ENCODE assay signal across 1 cellular context in genomic region chr5:57102905-57103255, GRCh38.
TF ChIP-seq lines count a peak whose summit lies in the region.

No MANE protein-coding gene starts in this region.

TF ChIP-seq in HepG2, 621 proteins besides CTCF, POLR2A, EP300 and RAD21 (continued from another document and continues in another):
- TF ChIP-seq, protein P1, sequence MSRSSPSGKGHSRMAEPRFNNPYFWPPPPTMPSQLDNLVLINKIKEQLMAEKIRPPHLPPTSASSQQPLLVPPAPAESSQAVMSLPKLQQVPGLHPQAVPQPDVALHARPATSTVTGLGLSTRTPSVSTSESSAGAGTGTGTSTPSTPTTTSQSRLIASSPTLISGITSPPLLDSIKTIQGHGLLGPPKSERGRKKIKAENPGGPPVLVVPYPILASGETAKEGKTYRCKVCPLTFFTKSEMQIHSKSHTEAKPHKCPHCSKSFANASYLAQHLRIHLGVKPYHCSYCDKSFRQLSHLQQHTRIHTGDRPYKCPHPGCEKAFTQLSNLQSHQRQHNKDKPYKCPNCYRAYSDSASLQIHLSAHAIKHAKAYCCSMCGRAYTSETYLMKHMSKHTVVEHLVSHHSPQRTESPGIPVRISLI (CRISPR knock-in tag; IDR thresholded peaks at IDR 0.05; ENCODE audit: borderline replicate concordance): no peak
- TF ChIP-seq KLF6 (CRISPR knock-in tag; IDR thresholded peaks at IDR 0.05) (0 out of 2 replicates have a peak, but pooled peaks have one; percentile 5), CBX2 (IDR thresholded peaks at IDR 0.05; ENCODE audit: low read depth, low read length) (no peak), CBX2 (CRISPR knock-in tag; IDR thresholded peaks at IDR 0.05; ENCODE audit: low read depth) (no peak), NFYB (CRISPR knock-in tag; IDR thresholded peaks at IDR 0.05) (no peak), MLXIP (CRISPR knock-in tag; IDR thresholded peaks at IDR 0.05; ENCODE audit: borderline replicate concordance) (no peak), ZBTB39 (CRISPR knock-in tag; IDR thresholded peaks at IDR 0.05) (no peak), GATAD2A (CRISPR knock-in tag; IDR thresholded peaks at IDR 0.05) (peak; percentile 67), CEBPB (IDR thresholded peaks at IDR 0.05; ENCODE audit: borderline replicate concordance, low read depth, low read length) (peak; percentile 94), TEAD3 (CRISPR knock-in tag; optimal IDR thresholded peaks at IDR 0.05; ENCODE audit: borderline replicate concordance) (peak; percentile 84), ZMYM3 (CRISPR knock-in tag; IDR thresholded peaks at IDR 0.05) (no peak), ZNF234 (CRISPR knock-in tag; conservative IDR thresholded peaks at IDR 0.05) (no peak), SPEN (CRISPR knock-in tag; IDR thresholded peaks at IDR 0.05; ENCODE audit: low read depth) (no peak), SOX13 (IDR thresholded peaks at IDR 0.05) (no peak), SOX13 (CRISPR knock-in tag; conservative IDR thresholded peaks at IDR 0.05 in 1 of 2, IDR thresholded peaks at IDR 0.05 in 1 of 2) (peak in 1 of 2 experiments; percentile 86; a peak in 2 of 4 replicates), RFX3 (CRISPR knock-in tag; IDR thresholded peaks at IDR 0.05) (no peak), NR2F1 (CRISPR knock-in tag; IDR thresholded peaks at IDR 0.05) (peak in 1 of 2 experiments; percentile 31; a peak in 1 of 4 replicates), ZNF180 (CRISPR knock-in tag; IDR thresholded peaks at IDR 0.05; ENCODE audit: borderline replicate concordance, low read depth) (no peak), RERE (CRISPR knock-in tag; IDR thresholded peaks at IDR 0.05; ENCODE audit: low read depth) (no peak), ZNF235 (CRISPR knock-in tag; IDR thresholded peaks at IDR 0.05; ENCODE audit: borderline replicate concordance) (no peak), ARID2 (CRISPR knock-in tag; IDR thresholded peaks at IDR 0.05; ENCODE audit: borderline replicate concordance) (no peak), REXO4 (CRISPR knock-in tag; IDR thresholded peaks at IDR 0.05; ENCODE audit: borderline replicate concordance) (no peak), THAP9 (CRISPR knock-in tag; IDR thresholded peaks at IDR 0.05; ENCODE audit: borderline replicate concordance) (no peak), ZFP37 (CRISPR knock-in tag; IDR thresholded peaks at IDR 0.05; ENCODE audit: borderline replicate concordance) (no peak), REL (CRISPR knock-in tag; conservative IDR thresholded peaks at IDR 0.05) (no peak), KLF12 (CRISPR knock-in tag; IDR thresholded peaks at IDR 0.05; ENCODE audit: borderline replicate concordance) (no peak), TBX3 (IDR thresholded peaks at IDR 0.05; ENCODE audit: borderline replicate concordance) (no peak), MYNN (CRISPR knock-in tag; IDR thresholded peaks at IDR 0.05; ENCODE audit: low read depth) (no peak), ASH2L (IDR thresholded peaks at IDR 0.05; ENCODE audit: insufficient read length, low read depth, low read length) (peak; percentile 88), MTERF4 (CRISPR knock-in tag; IDR thresholded peaks at IDR 0.05) (no peak), MBNL3 (CRISPR knock-in tag; conservative IDR thresholded peaks at IDR 0.05) (no peak), ZNF207 (IDR thresholded peaks at IDR 0.05; ENCODE audit: borderline replicate concordance) (no peak), ZFX (CRISPR knock-in tag; IDR thresholded peaks at IDR 0.05; ENCODE audit: low read depth) (no peak), ZHX1 (CRISPR knock-in tag; IDR thresholded peaks at IDR 0.05; ENCODE audit: low read depth) (no peak)
- TF ChIP-seq, protein P2, sequence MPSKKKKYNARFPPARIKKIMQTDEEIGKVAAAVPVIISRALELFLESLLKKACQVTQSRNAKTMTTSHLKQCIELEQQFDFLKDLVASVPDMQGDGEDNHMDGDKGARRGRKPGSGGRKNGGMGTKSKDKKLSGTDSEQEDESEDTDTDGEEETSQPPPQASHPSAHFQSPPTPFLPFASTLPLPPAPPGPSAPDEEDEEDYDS (CRISPR knock-in tag; IDR thresholded peaks at IDR 0.05): peak; percentile 20; the same call in 1 of the 2 replicates
- TF ChIP-seq, protein P3, sequence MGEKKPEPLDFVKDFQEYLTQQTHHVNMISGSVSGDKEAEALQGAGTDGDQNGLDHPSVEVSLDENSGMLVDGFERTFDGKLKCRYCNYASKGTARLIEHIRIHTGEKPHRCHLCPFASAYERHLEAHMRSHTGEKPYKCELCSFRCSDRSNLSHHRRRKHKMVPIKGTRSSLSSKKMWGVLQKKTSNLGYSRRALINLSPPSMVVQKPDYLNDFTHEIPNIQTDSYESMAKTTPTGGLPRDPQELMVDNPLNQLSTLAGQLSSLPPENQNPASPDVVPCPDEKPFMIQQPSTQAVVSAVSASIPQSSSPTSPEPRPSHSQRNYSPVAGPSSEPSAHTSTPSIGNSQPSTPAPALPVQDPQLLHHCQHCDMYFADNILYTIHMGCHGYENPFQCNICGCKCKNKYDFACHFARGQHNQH (CRISPR knock-in tag; IDR thresholded peaks at IDR 0.05): no peak
- TF ChIP-seq, protein P4, sequence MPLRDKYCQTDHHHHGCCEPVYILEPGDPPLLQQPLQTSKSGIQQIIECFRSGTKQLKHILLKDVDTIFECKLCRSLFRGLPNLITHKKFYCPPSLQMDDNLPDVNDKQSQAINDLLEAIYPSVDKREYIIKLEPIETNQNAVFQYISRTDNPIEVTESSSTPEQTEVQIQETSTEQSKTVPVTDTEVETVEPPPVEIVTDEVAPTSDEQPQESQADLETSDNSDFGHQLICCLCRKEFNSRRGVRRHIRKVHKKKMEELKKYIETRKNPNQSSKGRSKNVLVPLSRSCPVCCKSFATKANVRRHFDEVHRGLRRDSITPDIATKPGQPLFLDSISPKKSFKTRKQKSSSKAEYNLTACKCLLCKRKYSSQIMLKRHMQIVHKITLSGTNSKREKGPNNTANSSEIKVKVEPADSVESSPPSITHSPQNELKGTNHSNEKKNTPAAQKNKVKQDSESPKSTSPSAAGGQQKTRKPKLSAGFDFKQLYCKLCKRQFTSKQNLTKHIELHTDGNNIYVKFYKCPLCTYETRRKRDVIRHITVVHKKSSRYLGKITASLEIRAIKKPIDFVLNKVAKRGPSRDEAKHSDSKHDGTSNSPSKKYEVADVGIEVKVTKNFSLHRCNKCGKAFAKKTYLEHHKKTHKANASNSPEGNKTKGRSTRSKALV (CRISPR knock-in tag; IDR thresholded peaks at IDR 0.05): peak; percentile 27; the same call in 1 of the 2 replicates
